Comparison of ENCODE assay signal across 24 cellular contexts in genomic region chr6:14959324-14959885, GRCh38.
"Had no signal": no experiment of that assay in that cellular context is flagged by ENCODE, and none has a peak within 500 bp of the region (broad histone marks: within the 10 kb centered on the region; RNA-seq: fewer than 3 reads in every experiment).

No MANE protein-coding gene starts in this region.

- FAIRE-seq: HTR-8/SVneo, RCC 7860 had no signal

- H3K27ac ChIP-seq: HL-60 had no signal

- H3K4me2 ChIP-seq: SK-N-SH had no signal

- H3K4me3 ChIP-seq: MG63 had no signal

- H3K27me3 ChIP-seq: MG63 had no signal

- H3K36me3 ChIP-seq: MG63 had no signal

- H3K9me3 ChIP-seq: SK-N-SH had no signal

- H3K9ac ChIP-seq: SK-N-SH had no signal

- DNase-seq: Karpas-422, KG1, MG63, NCI-H1092, NCI-H1105 treated with DMSO at 0.1 percent for 48 hours, NCI-H1417 treated with DMSO at 0.1 percent for 48 hours, NCI-H146, NCI-H1694 treated with DMSO at 0.1 percent for 48 hours, NCI-H1930, NCI-H2081, NCI-H2107, NCI-H2227 treated with DMSO at 0.1 percent for 48 hours, NCI-H446, NCI-H510A, NCI-H524 treated with DMSO at 0.1 percent for 48 hours, NCI-H69, NCI-H774, Right ventricle myocardium superior, RPMI8226, SK-N-SH, SW 1271 had no signal
